ENCODE assay signal across 9 cellular contexts in genomic region chr12:116324684-116325664, GRCh38. TPM values are rescaled to one million over a fixed set of nuclear protein-coding genes. Genes with fewer than 3 reads are reported as not detected.
DNase-seq lines count a peak whose midpoint lies in the region; ATAC-seq, FAIRE-seq and TF ChIP-seq lines count a peak whose summit lies in the region.
"Had no signal": no experiment of that assay in that cellular context is flagged by ENCODE, and none has a peak within 500 bp of the region (broad histone marks: within the 10 kb centered on the region; RNA-seq: fewer than 3 reads in every experiment).

No MANE protein-coding gene starts in this region.

- peaks cover 20 to 36% (median 30%) of the 10 kb centered on the region in 3 donors for H3K4me1 Mint-ChIP-seq in CD8-positive, alpha-beta memory T cell

- H3K4me3 ChIP-seq in CD8-positive, alpha-beta memory T cell (ENCODE audit: low read length) = no peak overlapping the region
- H3K4me3 ChIP-seq in GM12878 (0 out of 2 replicates have a peak overlapping the region, but pooled peaks have one; percentile 28), gastroesophageal sphincter (no peak overlapping the region), ovary (no peak overlapping the region)

- no TSS peak for BruUV-seq in GM12878 (replicated peaks; lab: Mats Ljungman, UMichigan)

- no peaks in the 10 kb centered on the region for H3K36me3 ChIP-seq in CD8-positive, alpha-beta memory T cell (ENCODE audit: insufficient read depth, low read length)
- H3K36me3 ChIP-seq in GM12878 (ENCODE audit: control insufficient read depth in 2 of 2, insufficient read depth in 2 of 2, low read length in 1 of 2) (no peaks in the 10 kb centered on the region), gastroesophageal sphincter (no peaks in the 10 kb centered on the region), ovary (no peaks in the 10 kb centered on the region)

- peak overlapping the region; percentile 46 for H2AFZ ChIP-seq in GM12878 (ENCODE audit: control insufficient read depth, low read depth, low read length)

- no peak overlapping the region; the same call in 1 of the 2 replicates for H3K9ac ChIP-seq in GM12878 (ENCODE audit: control insufficient read depth, insufficient read depth, low read length)

- no peaks in the 10 kb centered on the region for H4K20me1 ChIP-seq in GM12878 (ENCODE audit: control insufficient read depth, insufficient read depth)

- no peaks in the 10 kb centered on the region for H3K9me3 ChIP-seq in CD8-positive, alpha-beta memory T cell (ENCODE audit: low read length)
- H3K9me3 ChIP-seq in GM12878 (replicated peaks; ENCODE audit: control insufficient read depth, insufficient read depth, low read length) = peaks cover 3% of the 10 kb centered on the region; the same call in 2 of the 3 replicates
- no peaks in the 10 kb centered on the region for H3K9me3 ChIP-seq in gastroesophageal sphincter
- H3K9me3 ChIP-seq in ovary = no peaks in the 10 kb centered on the region

- in situ Hi-C loops in GM12878 (cut with MboI) = no loop called here

- peaks cover 0 to 3% of the 10 kb centered on the region in 2 donors for H3K27me3 Mint-ChIP-seq in CD8-positive, alpha-beta memory T cell

- peak overlapping the region; percentile 59 for H3K4me2 ChIP-seq in GM12878 (ENCODE audit: control insufficient read depth, insufficient read depth)

- peaks cover 0 to 13% (median 0%) of the 10 kb centered on the region in 3 donors for H3K36me3 Mint-ChIP-seq in CD8-positive, alpha-beta memory T cell

- TF ChIP-seq POLR2A in GM12878 (IDR thresholded peaks at IDR 0.05; ENCODE audit: low read depth, low read length) (no peak), gastroesophageal sphincter (IDR thresholded peaks at IDR 0.05) (no peak), ovary (IDR thresholded peaks at IDR 0.05) (no peak)

- H3K4me1 ChIP-seq in CD8-positive, alpha-beta memory T cell (ENCODE audit: insufficient read depth, low read length) = peaks cover 20% of the 10 kb centered on the region
- H3K4me1 ChIP-seq in GM12878 (ENCODE audit: control insufficient read depth, insufficient read depth, low read length) = peaks cover 25% of the 10 kb centered on the region
- peaks cover 5 to 22% (median 8%) of the 10 kb centered on the region in 3 donors for H3K4me1 ChIP-seq in gastroesophageal sphincter
- H3K4me1 ChIP-seq in ovary (ENCODE audit: insufficient read depth) = peaks cover 4% of the 10 kb centered on the region

- no peaks in the 10 kb centered on the region for H3K79me2 ChIP-seq in GM12878 (ENCODE audit: control insufficient read depth, insufficient read depth, low read length)

- TF ChIP-seq CTCF in GM12878 (IDR thresholded peaks at IDR 0.05 in 2 of 3, conservative IDR thresholded peaks at IDR 0.05 in 1 of 3; ENCODE audit: control insufficient read depth in 2 of 3, extremely low read depth in 1 of 3, insufficient read depth in 1 of 3, low read depth in 3 of 3, low read length in 3 of 3) (no peak), gastroesophageal sphincter (IDR thresholded peaks at IDR 0.05) (no peak), ovary (IDR thresholded peaks at IDR 0.05) (no peak)

- ATAC-seq in GM19463 (IDR thresholded peaks at IDR 0.05; ENCODE audit: unreplicated experiment) (peak; percentile 81), HG03460 (IDR thresholded peaks at IDR 0.05; ENCODE audit: unreplicated experiment) (peak; percentile 82), GM12878 (peak; percentile 90), gastroesophageal sphincter (no peak)

- POLR2A ChIA-PET in CD8-positive, alpha-beta memory T cell (lab: Charles Lee) = no interaction called here
- POLR2A ChIA-PET in GM12878 (lab: Charles Lee) = no interaction called here

- TF ChIP-seq EP300 in GM12878 (IDR thresholded peaks at IDR 0.05; ENCODE audit: borderline replicate concordance in 1 of 2, control insufficient read depth in 1 of 2, low read depth in 2 of 2, low read length in 2 of 2) = no peak
- TF ChIP-seq EP300 in gastroesophageal sphincter (IDR thresholded peaks at IDR 0.05) = no peak
- no peak for TF ChIP-seq EP300 in ovary (IDR thresholded peaks at IDR 0.05)

- no peak for TF ChIP-seq RAD21 in GM12878 (IDR thresholded peaks at IDR 0.05; ENCODE audit: insufficient read depth, low read depth, low read length)

- H3K27ac Mint-ChIP-seq in CD8-positive, alpha-beta memory T cell = peak overlapping the region; percentile 37 to 85 (median 74)

- no peaks in the 10 kb centered on the region for H3K27me3 ChIP-seq in CD8-positive, alpha-beta memory T cell (ENCODE audit: insufficient read depth, low read length, poor library complexity, severe bottlenecking)
- H3K27me3 ChIP-seq in GM12878 (replicated peaks in 1 of 2; ENCODE audit: control insufficient read depth in 2 of 2, insufficient read depth in 2 of 2, low read length in 1 of 2) (no peaks in the 10 kb centered on the region; a peak in 1 of 4 replicates), gastroesophageal sphincter (no peaks in the 10 kb centered on the region), ovary (no peaks in the 10 kb centered on the region)

- RAD21 ChIA-PET in GM12878 (lab: Charles Lee; ENCODE audit: unreplicated experiment) = no interaction called here

- H3K4me3 Mint-ChIP-seq in CD8-positive, alpha-beta memory T cell = peak overlapping the region in 5 of 7 donors; percentile 25 to 73 (median 53)

- intact Hi-C loops in GM12878 (cut with micrococcal nuclease; ENCODE audit: unreplicated experiment) = no loop called here
- intact Hi-C loops in ovary (cut with DNase I) = no loop called here

- FAIRE-seq in GM12878 (lab: Jason Lieb, UNC) = peak; percentile 65
- FAIRE-seq: keratinocyte had no signal

- no peaks in the 10 kb centered on the region for H3K9me3 Mint-ChIP-seq in CD8-positive, alpha-beta memory T cell

- SMC1A ChIA-PET in GM12878 (lab: Charles Lee; ENCODE audit: uncharacterized antibody, unreplicated experiment) = interaction anchor here (2.1 kb wide), 1 partner anchor 10 kb away, joined by 10 read pairs; no protein-coding TSS in a partner anchor

- H3K27ac ChIP-seq in CD8-positive, alpha-beta memory T cell (ENCODE audit: low read depth, low read length) = no peak overlapping the region
- peak overlapping the region; percentile 52 for H3K27ac ChIP-seq in GM12878 (ENCODE audit: control insufficient read depth, insufficient read depth)
- peak overlapping the region in 2 of 4 donors; percentile 7 to 31 for H3K27ac ChIP-seq in gastroesophageal sphincter
- H3K27ac ChIP-seq in ovary = no peak overlapping the region

- CTCF ChIA-PET in CD8-positive, alpha-beta memory T cell (lab: Charles Lee) = no interaction called here
- CTCF ChIA-PET in GM12878 (lab: Yijun Ruan, JAX) = no interaction called here

- DNase-seq in CD8-positive, alpha-beta memory T cell = peak in 1 of 5 donors; percentile 21
- DNase-seq in GM12878 (ENCODE audit: low read depth, low spot score) (no peak), NCI-H2227 treated with DMSO at 0.1 percent for 48 hours (lab: John Stamatoyannopoulos, UW) (no peak), ovary (no peak), middle frontal gyrus (ENCODE audit: extremely low spot score, low spot score) (no peak)

- WGBS in GM12878 (ENCODE audit: insufficient coverage, insufficient replicate concordance, low lambda C conversion rate, missing lambda C conversion rate) = 56% methylated on average over 5 of the region's 5 CpGs
- 70 to 72% methylated on average over 5 of the region's 5 CpGs for WGBS in gastroesophageal sphincter (ENCODE audit: low coverage in 1 of 2), 2 donors
- 72 to 75% (median 75%) methylated on average over 5 of the region's 5 CpGs for whole genome bisulfite sequencing in ovary, 3 donors

TF ChIP-seq in GM12878, 131 proteins besides CTCF, POLR2A, EP300 and RAD21 (continues in another document):
- TF ChIP-seq NFIC (IDR thresholded peaks at IDR 0.05; ENCODE audit: low read depth, low read length) (0 out of 2 replicates have a peak, but pooled peaks have one; percentile 42), NBN (IDR thresholded peaks at IDR 0.05) (no peak), MAX (IDR thresholded peaks at IDR 0.05; ENCODE audit: low read depth, low read length) (no peak), POU2F2 (IDR thresholded peaks at IDR 0.05; ENCODE audit: borderline replicate concordance, low read depth, low read length) (no peak), TCF12 (IDR thresholded peaks at IDR 0.05; ENCODE audit: low read depth, low read length) (0 out of 2 replicates have a peak, but pooled peaks have one; percentile 49), RUNX3 (IDR thresholded peaks at IDR 0.05; ENCODE audit: low read length) (peak; percentile 89), ZNF622 (IDR thresholded peaks at IDR 0.05) (no peak)

RNA-seq across cellular contexts. Expression of gene MED13L, which starts 47.5 kb away (rescaled TPM):
- total RNA-seq in CD8-positive, alpha-beta memory T cell = 10 to 100 TPM; 49.7 to 53.4 TPM
- polyA plus RNA-seq in CD8-positive, alpha-beta memory T cell = 6.6 TPM
- 224 and 236 TPM in 2 replicates for total RNA-seq in GM12878 (2013; cell fraction: nucleolus; rRNA removed)
- total RNA-seq in GM12878 (2014; rRNA removed) (16.4 and 19.7 TPM in 2 replicates), GM12878 (2014; rRNA removed; fragmentation: Illumina TruSeq; extraction: Trizol) (20.2 and 21.9 TPM in 2 replicates), GM12878 (2021) (22.8 and 30.1 TPM in 2 replicates), gastroesophageal sphincter (100 to 1,000 TPM; 173 to 222 (median 192) TPM), ovary (100 to 1,000 TPM; 127 to 198 (median 168) TPM)
- 11.9 TPM for polyA plus RNA-seq in GM12878 (2011; ENCODE audit: low read depth)
- polyA plus RNA-seq in GM12878 (2011; rRNA removed) (8.0 and 8.7 TPM in 2 replicates), GM12878 (2014; fragmentation: Illumina TruSeq; extraction: Trizol) (12.9 and 14.9 TPM in 2 replicates), GM12878 (2014; fragmentation: Nextera tagmentation; extraction: Ambion mirVana) (1 to 10 TPM; 3.7 to 7.5 TPM), GM12878 (2014; rRNA removed) (9.0 and 9.5 TPM in 2 replicates), GM12878 (2016; fragmentation: Nextera tagmentation; extraction: Ambion mirVana) (1 to 10 TPM; 5.0 to 6.3 TPM), ovary (10 to 100 TPM; 47.8 to 73.5 TPM)
- 5.3 and 5.8 TPM in 2 replicates for polyA plus RNA-seq in GM12878 (2011; cell fraction: cytosol; rRNA removed)
- polyA plus RNA-seq in GM12878 (2011; cell fraction: nucleus; rRNA removed) = 14.9 and 19.6 TPM in 2 replicates
- 9.9 and 14.1 TPM in 2 replicates for polyA plus RNA-seq in GM12878 (2012)
- 35.9 and 49.2 TPM in 2 replicates for polyA minus RNA-seq in GM12878 (2011; rRNA and poly(A)+ RNA removed)
- 10.8 and 16.2 TPM in 2 replicates for polyA minus RNA-seq in GM12878 (2011; cell fraction: cytosol; rRNA and poly(A)+ RNA removed)
- polyA minus RNA-seq in GM12878 (2011; cell fraction: nucleus; rRNA and poly(A)+ RNA removed) = 31.4 and 61.8 TPM in 2 replicates
